7 cellular contexts compared by ENCODE assay signal in the genomic region with DNA sequence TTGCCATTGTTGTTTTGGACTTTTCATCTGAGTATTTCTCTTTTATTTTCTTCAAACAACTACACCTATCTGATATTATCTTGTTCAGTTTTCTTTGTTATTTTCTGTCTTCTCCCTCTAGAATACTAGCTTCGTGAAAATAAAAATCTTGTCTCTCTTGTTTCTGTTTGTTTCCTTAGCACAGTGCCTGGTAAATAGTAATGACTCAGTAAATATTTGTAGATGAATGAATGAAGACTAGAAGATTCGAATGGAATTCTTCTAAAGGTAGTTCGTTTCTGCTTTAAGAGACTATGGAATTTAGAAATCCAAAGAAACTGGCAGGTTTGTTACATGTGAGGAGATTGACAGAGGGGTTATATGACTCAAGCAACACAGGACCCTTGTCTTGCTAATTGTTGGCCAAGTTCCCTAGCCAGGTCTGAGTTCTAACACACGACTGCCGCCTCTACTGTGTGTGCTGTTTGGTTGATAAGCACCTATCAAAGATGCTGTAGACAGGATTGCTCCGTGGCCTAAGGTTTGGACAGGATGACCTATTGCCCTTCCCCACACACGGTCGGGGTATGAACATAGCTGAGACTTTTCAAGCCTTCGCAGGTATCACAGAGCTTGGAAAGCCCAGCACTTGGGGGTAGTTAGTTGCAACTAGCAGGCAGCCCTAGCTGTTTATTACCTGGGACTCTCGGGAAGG. TPM values are rescaled to one million over a fixed set of nuclear protein-coding genes. Genes with fewer than 3 reads are reported as not detected.
DNase-seq lines count a peak whose midpoint lies in the region; ATAC-seq and TF ChIP-seq lines count a peak whose summit lies in the region.

No MANE protein-coding gene starts in this region.

- peak overlapping the region; percentile 84 for H3K9ac ChIP-seq in endodermal cell (ENCODE audit: extremely low read depth, low read length, poor library complexity, severe bottlenecking)

- 20 to 25% methylated on average over 6 to 10 of the region's 10 CpGs for WGBS in endodermal cell (ENCODE audit: insufficient coverage in 1 of 2, insufficient read length in 1 of 2), 2 experiments

- H3K9me3 ChIP-seq in Panc1 (ENCODE audit: control insufficient read depth, insufficient read depth, low read depth, low read length): no peaks in the 10 kb centered on the region
- H3K9me3 ChIP-seq in endodermal cell (ENCODE audit: control insufficient read depth, low read length): peaks cover 4% of the 10 kb centered on the region

- H3K27ac ChIP-seq in Panc1 (ENCODE audit: low read length) (peak overlapping the region; percentile 94), endodermal cell (ENCODE audit: low read depth, low read length) (peak overlapping the region; percentile 85)

- in situ Hi-C loops in GM13976 (cut with MboI; ENCODE audit: low sequenced_read_pairs, unreplicated experiment) (no loop called here), Panc1 (cut with HindIII; ENCODE audit: low pct_unique_long_range_greater_than_20kb, low sequenced_read_pairs) (no loop called here)

- POLR2A ChIA-PET in Panc1 (lab: Charles Lee): interaction anchor here (0.5 to 0.6 kb wide), 2 partner anchors 36 to 77 kb away, joined by 3 to 7 read pairs; no protein-coding TSS in a partner anchor

- peaks cover 12% of the 10 kb centered on the region for H3K36me3 Mint-ChIP-seq in endodermal cell (ENCODE audit: low read depth)
- H3K36me3 Mint-ChIP-seq in nephron (ENCODE audit: low read depth): peaks cover 18% of the 10 kb centered on the region

- BruUV-seq in Panc1 (replicated peaks; lab: Mats Ljungman, UMichigan): no TSS peak

- H3K27me3 ChIP-seq in H7 (ENCODE audit: control insufficient read depth, insufficient read depth, low read length): no peaks in the 10 kb centered on the region
- no peaks in the 10 kb centered on the region for H3K27me3 ChIP-seq in Panc1 (ENCODE audit: control insufficient read depth, insufficient read depth, low read length)
- no peaks in the 10 kb centered on the region for H3K27me3 ChIP-seq in endodermal cell (ENCODE audit: control insufficient read depth, insufficient read depth, low read length, poor library complexity, severe bottlenecking)

- peak; percentile 39 for ATAC-seq in Panc1

- H3K4me1 ChIP-seq in Panc1 (ENCODE audit: control insufficient read depth, insufficient read depth, low read length) (peaks cover 33% of the 10 kb centered on the region), endodermal cell (ENCODE audit: control insufficient read depth, insufficient read depth, low read length) (peaks cover 8% of the 10 kb centered on the region)

- intact Hi-C loops in Panc1 (cut with micrococcal nuclease; ENCODE audit: unreplicated experiment): no loop called here

- DNase-seq in GM13976 (ENCODE audit: low spot score): peak; percentile 34
- DNase-seq in H7: no peak
- DNase-seq in Panc1 (ENCODE audit: low read depth, low spot score): no peak
- no peak for DNase-seq in endodermal cell
- DNase-seq in SKM-1 (lab: John Stamatoyannopoulos, UW; ENCODE audit: unreplicated experiment): no peak
- no peak for DNase-seq in SW480 (ENCODE audit: low spot score)

- H3K4me3 ChIP-seq in H7 (ENCODE audit: insufficient read depth, low read depth, low read length) (peak overlapping the region; percentile 86), Panc1 (ENCODE audit: low read depth in 2 of 2, low read length in 2 of 2) (peak overlapping the region; percentile 87 to 89), endodermal cell (ENCODE audit: low read length) (peak overlapping the region; percentile 96)

- H3K36me3 ChIP-seq in H7 (replicated peaks; ENCODE audit: control insufficient read depth, insufficient read depth, low read length) (no peaks in the 10 kb centered on the region), Panc1 (ENCODE audit: control insufficient read depth, insufficient read depth, low read length) (no peaks in the 10 kb centered on the region; the same call in 1 of the 2 replicates), endodermal cell (ENCODE audit: control insufficient read depth, insufficient read depth, low read length) (peaks cover 12% of the 10 kb centered on the region)

- H3K4me1 Mint-ChIP-seq in endodermal cell (peaks cover 54% of the 10 kb centered on the region), nephron (peaks cover 27% of the 10 kb centered on the region)

- H3K27ac Mint-ChIP-seq in endodermal cell (peak overlapping the region; percentile 94), nephron (peak overlapping the region; percentile 26 to 97 (median 92))

- H3K27me3 Mint-ChIP-seq in endodermal cell (ENCODE audit: insufficient read depth) (no peaks in the 10 kb centered on the region), nephron (ENCODE audit: low read depth) (no peaks in the 10 kb centered on the region)

- TF ChIP-seq CTCF in GM13976 (IDR thresholded peaks at IDR 0.05; ENCODE audit: borderline replicate concordance, control extremely low read depth, extremely low read depth, insufficient read depth, missing control alignments) (no peak), Panc1 (IDR thresholded peaks at IDR 0.05) (no peak), endodermal cell (conservative IDR thresholded peaks at IDR 0.05) (no peak), nephron (IDR thresholded peaks at IDR 0.05; ENCODE audit: unreplicated experiment in 3 of 3) (no peak)

- peak overlapping the region; percentile 97 for H3K4me3 Mint-ChIP-seq in endodermal cell
- H3K4me3 Mint-ChIP-seq in nephron: peak overlapping the region; percentile 95 to 99 (median 97)

- no peaks in the 10 kb centered on the region for H3K9me3 Mint-ChIP-seq in endodermal cell
- peaks cover 2% of the 10 kb centered on the region for H3K9me3 Mint-ChIP-seq in nephron

- CTCF ChIA-PET in Panc1 (lab: Charles Lee): interaction anchor here (0.6 kb wide), 1 partner anchor 61 kb away, joined by 4 read pairs; no protein-coding TSS in a partner anchor

RNA-seq across cellular contexts. Expression of gene TMEM135, which starts 0.8 kb away (rescaled TPM):
- 27.9 and 44.9 TPM in 2 replicates for total RNA-seq in H7 (2014; rRNA removed; shearing (Covaris generic))
- 65.5 TPM for total RNA-seq in Panc1 (2021; ENCODE audit: unreplicated experiment)
- polyA plus RNA-seq in Panc1 (2012; ENCODE audit: insufficient read length): 25.1 TPM
- total RNA-seq in endodermal cell: 100 to 1,000 TPM; 111 to 113 TPM
- 44.7 TPM for polyA plus RNA-seq in endodermal cell (2013, experiment 1 of 2)
- 36.0 TPM for polyA plus RNA-seq in endodermal cell (2013, experiment 2 of 2)
